32 cellular contexts compared by ENCODE assay signal in the genomic region with DNA sequence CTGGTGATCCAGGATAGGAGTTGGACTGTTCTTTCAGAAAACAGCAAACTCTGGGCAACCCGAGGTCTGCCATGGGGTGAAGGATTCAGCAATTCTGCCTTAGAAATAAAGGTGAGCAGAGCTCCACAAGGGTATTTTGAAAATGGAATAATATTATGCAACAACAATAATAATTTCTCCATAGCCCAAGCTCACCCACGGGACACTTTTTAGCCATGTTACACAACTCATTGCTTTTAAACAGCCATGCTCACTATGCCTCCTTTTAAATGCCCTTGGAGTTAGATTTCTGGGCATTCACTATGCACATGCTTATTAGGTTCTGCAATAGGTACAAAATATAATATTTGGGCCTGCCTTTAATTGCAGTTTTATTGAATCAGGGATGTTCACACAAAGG. TPM values are rescaled to one million over a fixed set of nuclear protein-coding genes. Genes with fewer than 3 reads are reported as not detected.
"Had no signal": no experiment of that assay in that cellular context is flagged by ENCODE, and none has a peak within 500 bp of the region (broad histone marks: within the 10 kb centered on the region; RNA-seq: fewer than 3 reads in every experiment).

No MANE protein-coding gene starts in this region.

- H3K9me3 ChIP-seq: ovary, right lobe of liver, suprapubic skin, testis, upper lobe of left lung, uterus had no signal

- H3K79me2 ChIP-seq: parathyroid adenoma had no signal

- H3K9ac ChIP-seq: neural progenitor cell, parathyroid adenoma had no signal

- H3K4me1 ChIP-seq: neural progenitor cell, parathyroid adenoma, psoas muscle, right lobe of liver, spleen, testis, upper lobe of left lung, uterus had no signal

- H3K27me3 ChIP-seq: neural progenitor cell, ovary, suprapubic skin, testis, tibial nerve, upper lobe of left lung, uterus had no signal

- H3K27ac ChIP-seq: neural progenitor cell, ovary, parathyroid adenoma, psoas muscle, right lobe of liver, skin epidermis, spleen, suprapubic skin, testis, tibial nerve, upper lobe of left lung, uterus had no signal

- H3K4me2 ChIP-seq: neural progenitor cell, smooth muscle cell had no signal

- H2AFZ ChIP-seq: neural progenitor cell, parathyroid adenoma had no signal

- ATAC-seq: naive thymus-derived CD4-positive, alpha-beta T cell; natural killer cell; psoas muscle; right cardiac atrium; right lobe of liver; stimulated activated memory B cell treated with anti-CD40 and anti-IgM and Interleukin-4, amounts not matched to agents 10 μg/mL and 1 μg/mL and 100 μg/mL, for 72 hours; stimulated activated naive CD8-positive, alpha-beta T cell treated with anti-CD3 and anti-CD28 coated beads, Interleukin-15, amount 100 ng/mL, for 72 hours; stimulated activated naive CD8-positive, alpha-beta T cell treated with anti-CD3 and anti-CD28 coated beads, Interleukin-15, Interleukin-2, amounts not matched to agents 100 U/mL and 50 U/mL, for 24 hours had no signal

- H3K4me3 ChIP-seq: neural progenitor cell, ovary, psoas muscle, right lobe of liver, skin epidermis, smooth muscle cell, spleen, suprapubic skin, testis, tibial nerve, upper lobe of left lung, uterus had no signal

- H3K36me3 ChIP-seq: neural progenitor cell, ovary, right lobe of liver, spleen, suprapubic skin, tibial nerve, upper lobe of left lung, uterus had no signal

- DNase-seq: naive thymus-derived CD4-positive, alpha-beta T cell; natural killer cell; occipital lobe; ovary; posterior cingulate gyrus; psoas muscle; right cardiac atrium; right lobe of liver; spleen; stimulated activated CD4-positive, alpha-beta T cell treated with anti-CD3 and anti-CD28 coated beads, Interleukin-12 subunit alpha, Interleukin-12 subunit beta, amount 100 ng/mL, for 4 hours; stimulated activated CD4-positive, alpha-beta T cell treated with anti-CD3 and anti-CD28 coated beads, Interleukin-1b, Interleukin-23, amount 100 ng/mL, for 48 hours; stimulated activated CD4-positive, alpha-beta T cell treated with anti-CD3 and anti-CD28 coated beads, Interleukin-4, amount 100 ng/mL, for 1 hour; stimulated activated CD4-positive, alpha-beta T cell treated with anti-CD3 and anti-CD28 coated beads, Interleukin-4, amount 100 ng/mL, for 4 hours; stimulated activated CD8-positive, alpha-beta memory T cell treated with anti-CD3 and anti-CD28 coated beads, Interleukin-4, amount 100 ng/mL, for 48 hours; stimulated activated naive CD4-positive, alpha-beta T cell; stimulated activated naive CD8-positive, alpha-beta T cell treated with anti-CD3 and anti-CD28 coated beads, Interleukin-15, amount 100 ng/mL, for 72 hours; stimulated activated naive CD8-positive, alpha-beta T cell treated with anti-CD3 and anti-CD28 coated beads, Interleukin-15, Interleukin-2, amounts not matched to agents 100 U/mL and 50 U/mL, for 24 hours; substantia nigra; testis; trophoblast cell; upper lobe of left lung; uterus had no signal

RNA-seq across cellular contexts. Expression of a gene that starts 37.2 kb away (rescaled TPM):
- total RNA-seq: naive thymus-derived CD4-positive, alpha-beta T cell; natural killer cell; osteoblast; psoas muscle; right cardiac atrium; right lobe of liver; smooth muscle cell; spleen; suprapubic skin; tibial nerve; upper lobe of left lung; ureter had no signal
- polyA plus RNA-seq: naive thymus-derived CD4-positive, alpha-beta T cell; psoas muscle; right cardiac atrium; smooth muscle cell; spleen; thymus had no signal
